ENCODE assay signal across 9 cellular contexts in genomic region chr3:152199069-152199838, GRCh38.
DNase-seq lines count a peak whose midpoint lies in the region; ATAC-seq, FAIRE-seq and TF ChIP-seq lines count a peak whose summit lies in the region.
"Had no signal": no experiment of that assay in that cellular context is flagged by ENCODE, and none has a peak within 500 bp of the region (broad histone marks: within the 10 kb centered on the region; RNA-seq: fewer than 3 reads in every experiment).

No MANE protein-coding gene starts in this region.

- no peaks in the 10 kb centered on the region for H3K4me1 ChIP-seq in small intestine (ENCODE audit: control insufficient read depth in 2 of 2, insufficient read depth in 1 of 2, low read depth in 1 of 2, low read length in 1 of 2)

- no peaks in the 10 kb centered on the region for H3K27me3 Mint-ChIP-seq in osteocyte (ENCODE audit: unreplicated experiment)

- peak overlapping the region; percentile 54 to 59 for H3K27ac ChIP-seq in small intestine (ENCODE audit: low read depth in 1 of 2, low read length in 1 of 2)

- no peaks in the 10 kb centered on the region for H3K36me3 ChIP-seq in small intestine (ENCODE audit: control insufficient read depth in 2 of 2, insufficient read depth in 2 of 2, low read length in 2 of 2)

- DNase-seq in small intestine = no peak
- DNase-seq in HCEC 1CT = no peak
- no peak for DNase-seq in stimulated activated CD4-positive, alpha-beta T cell treated with anti-CD3 and anti-CD28 coated beads, Interleukin-4, amount 100 ng/mL, for 1 hour
- DNase-seq in osteocyte (ENCODE audit: extremely low spot score, unreplicated experiment) = no peak
- DNase-seq in NCI-H187 (lab: John Stamatoyannopoulos, UW) = no peak
- DNase-seq: SHP77 treated with DMSO at 0.1 percent for 48 hours had no signal

- WGBS in small intestine, 3 donors = 66 to 81% (median 76%) methylated on average over 3 of the region's 3 CpGs

- no peak overlapping the region for H3K27ac Mint-ChIP-seq in osteocyte (ENCODE audit: unreplicated experiment)

- peaks cover 17% of the 10 kb centered on the region for H3K4me1 Mint-ChIP-seq in osteocyte (ENCODE audit: unreplicated experiment)

- ATAC-seq in GM18861 (IDR thresholded peaks at IDR 0.05; ENCODE audit: unreplicated experiment) (peak; percentile 24), HG03469 (IDR thresholded peaks at IDR 0.05; ENCODE audit: unreplicated experiment) (peak; percentile 26)

- TF ChIP-seq CTCF in osteocyte (IDR thresholded peaks at IDR 0.05) = no peak

- H3K27me3 ChIP-seq in small intestine (ENCODE audit: control insufficient read depth in 2 of 2, insufficient read depth in 2 of 2, low read length in 2 of 2) = no peaks in the 10 kb centered on the region

- no peaks in the 10 kb centered on the region for H3K36me3 Mint-ChIP-seq in osteocyte (ENCODE audit: unreplicated experiment)

- FAIRE-seq in colon (lab: Jason Lieb, UNC) = peak; percentile 78
- FAIRE-seq in small intestine (lab: Jason Lieb, UNC) = no peak

- H3K4me3 ChIP-seq in small intestine (ENCODE audit: low read depth in 1 of 2, low read length in 2 of 2) = no peak overlapping the region

- H3K4me3 Mint-ChIP-seq in osteocyte (ENCODE audit: unreplicated experiment) = no peak overlapping the region

- no peaks in the 10 kb centered on the region for H3K9me3 ChIP-seq in small intestine (ENCODE audit: control insufficient read depth, low read depth)

- H3K9me3 Mint-ChIP-seq in osteocyte (ENCODE audit: unreplicated experiment) = no peaks in the 10 kb centered on the region
